13 cellular contexts compared by ENCODE assay signal in genomic region chr22:50277761-50278160, GRCh38. TPM values are rescaled to one million over a fixed set of nuclear protein-coding genes. Genes with fewer than 3 reads are reported as not detected.
A peak's percentile ranks its signal among the peaks of the same experiment; 100 is the strongest.
DNase-seq lines count a peak whose midpoint lies in the region; TF ChIP-seq lines count a peak whose summit lies in the region.
"Had no signal": no experiment of that assay in that cellular context is flagged by ENCODE, and none has a peak within 500 bp of the region (broad histone marks: within the 10 kb centered on the region; RNA-seq: fewer than 3 reads in every experiment).

No MANE protein-coding gene starts in this region.

- peaks cover 8% of the 10 kb centered on the region for H3K27me3 Mint-ChIP-seq in HFFc6 (ENCODE audit: insufficient read depth)
- H3K27me3 Mint-ChIP-seq: CD4-positive, alpha-beta T cell had no signal

- no peaks in the 10 kb centered on the region for H3K9me3 Mint-ChIP-seq in HFFc6
- H3K9me3 Mint-ChIP-seq: CD4-positive, alpha-beta T cell had no signal

- H3K9me2 ChIP-seq in Karpas-422 (replicated peaks; ENCODE audit: insufficient read depth, low read length) = no peaks in the 10 kb centered on the region

- no peak for TF ChIP-seq EP300 in stomach (IDR thresholded peaks at IDR 0.05)

- no peak overlapping the region for H3K4me2 ChIP-seq in Karpas-422 (ENCODE audit: low read depth, low read length, poor library complexity, severe bottlenecking)

- peaks cover 24 to 75% (median 49%) of the 10 kb centered on the region in 4 donors for H3K4me1 ChIP-seq in stomach
- H3K4me1 ChIP-seq in Karpas-422 (ENCODE audit: low read length) = no peaks in the 10 kb centered on the region

- H3K4me3 ChIP-seq in stomach (no peak overlapping the region), Karpas-422 (ENCODE audit: low read length) (no peak overlapping the region)

- no peaks in the 10 kb centered on the region for H3K9me3 ChIP-seq in stomach
- H3K9me3 ChIP-seq in Karpas-422 (ENCODE audit: low read length) = peaks cover 8% of the 10 kb centered on the region
- H3K9me3 ChIP-seq: BE2C had no signal

- H3K4me1 Mint-ChIP-seq in HFFc6 (ENCODE audit: low read depth) = peaks cover 12% of the 10 kb centered on the region; the same call in 1 of the 2 replicates

- peak; percentile 5 for DNase-seq in COLO668 (lab: John Stamatoyannopoulos, UW; ENCODE audit: unreplicated experiment)
- no peak for DNase-seq in HFFc6
- no peak for DNase-seq in RWPE1 (ENCODE audit: low spot score)
- DNase-seq in stomach = no peak
- no peak for DNase-seq in Karpas-422
- no peak for DNase-seq in RKO (ENCODE audit: low spot score)
- DNase-seq: BE2C; C1 segment of cervical spinal cord; CD4-positive, alpha-beta T cell; DMS153; H9; KBM-7 had no signal

- WGBS in stomach, 5 donors = 68 to 83% (median 74%) methylated on average over 20 to 25 of the region's 25 CpGs

- H3K27ac ChIP-seq in RWPE1 (peak overlapping the region; percentile 91), stomach (peak overlapping the region in 3 of 5 donors; percentile 18 to 92 (median 25)), Karpas-422 (ENCODE audit: low read length) (no peak overlapping the region)
- H3K27ac ChIP-seq: HL-60 had no signal

- no peaks in the 10 kb centered on the region for H3K79me2 ChIP-seq in Karpas-422 (ENCODE audit: low read length)

- intact Hi-C loops in stomach (cut with DNase I; ENCODE audit: low total_unique reads) = loop anchor here (5.0 kb wide), 1 partner anchor 60 kb away; no protein-coding TSS in a partner anchor

- peaks cover 78 to 86% (median 80%) of the 10 kb centered on the region in 4 donors for H3K36me3 ChIP-seq in stomach
- H3K36me3 ChIP-seq in Karpas-422 (ENCODE audit: insufficient read depth, low read length) = no peaks in the 10 kb centered on the region

- no peak overlapping the region for H2AFZ ChIP-seq in Karpas-422 (ENCODE audit: low read length)

- TF ChIP-seq POLR2A in stomach (IDR thresholded peaks at IDR 0.05) = no peak

- POLR2A ChIA-PET in RWPE1 (lab: Yijun Ruan, JAX; ENCODE audit: low non-redundant PET) = no interaction called here

- H3K27ac Mint-ChIP-seq in HFFc6 = peak overlapping the region; percentile 24; the same call in 1 of the 2 replicates
- H3K27ac Mint-ChIP-seq: CD4-positive, alpha-beta T cell; H9 had no signal

- peaks cover 18% of the 10 kb centered on the region for H3K36me3 Mint-ChIP-seq in HFFc6 (ENCODE audit: low read depth)

- H4K20me1 ChIP-seq in Karpas-422 (ENCODE audit: insufficient read depth, low read depth, low read length) = no peaks in the 10 kb centered on the region

- H3K9ac ChIP-seq in Karpas-422 (ENCODE audit: low read length) = no peak overlapping the region

- no peak overlapping the region for H3K4me3 Mint-ChIP-seq in HFFc6
- H3K4me3 Mint-ChIP-seq: CD4-positive, alpha-beta T cell; H9 had no signal

- CTCF ChIA-PET in RWPE1 (lab: Yijun Ruan, JAX) = no interaction called here

- TF ChIP-seq CTCF in HFFc6 (IDR thresholded peaks at IDR 0.05) (no peak), RWPE1 (conservative IDR thresholded peaks at IDR 0.05; ENCODE audit: low read depth) (no peak), stomach (IDR thresholded peaks at IDR 0.05) (no peak)

- peaks cover 0 to 2% (median 0%) of the 10 kb centered on the region in 3 donors for H3K27me3 ChIP-seq in stomach
- no peaks in the 10 kb centered on the region for H3K27me3 ChIP-seq in Karpas-422 (ENCODE audit: low read length)
- H3K27me3 ChIP-seq: BE2C had no signal

RNA-seq across cellular contexts. Expression of gene MAPK11, which starts 7.6 kb away (rescaled TPM):
- total RNA-seq in HFFc6 (2021; fragmentation: NEBNext Ultra II Directional; extraction: Animal tissue kit (Norgen Biotek cat#: 25700)) = 10 to 100 TPM in 1 of 6 experiments, 1 to 10 TPM in 5; 6.0 to 10.2 (median 7.8) TPM
- total RNA-seq in stomach = 10 to 100 TPM in 1 of 5 donors, 1 to 10 TPM in 2, under 1 TPM in 1, not detected in 1; 0.29 to 10.1 (median 5.7) TPM
- polyA plus RNA-seq in stomach = 10 to 100 TPM in 2 of 3 donors, 1 to 10 TPM in 1; 8.5 to 13.6 (median 12.3) TPM
- 6.4 and 15.8 TPM in 2 replicates for total RNA-seq in Karpas-422 (2014; rRNA removed; shearing (Covaris generic); ENCODE audit: low replicate concordance)

RNA-seq across cellular contexts. Expression of gene MAPK12, which starts 16.3 kb away (rescaled TPM):
- 10 to 100 TPM; 31.4 to 39.5 (median 34.1) TPM for total RNA-seq in HFFc6 (2021; fragmentation: NEBNext Ultra II Directional; extraction: Animal tissue kit (Norgen Biotek cat#: 25700))
- 10 to 100 TPM in 2 of 5 donors, 1 to 10 TPM in 3; 5.2 to 49.6 (median 9.3) TPM for total RNA-seq in stomach
- 1 to 10 TPM; 4.7 to 9.3 (median 7.1) TPM for polyA plus RNA-seq in stomach
- 45.4 and 110 TPM in 2 replicates for total RNA-seq in Karpas-422 (2014; rRNA removed; shearing (Covaris generic); ENCODE audit: low replicate concordance)

RNA-seq across cellular contexts. Expression of gene HDAC10, which starts 26.7 kb away (rescaled TPM):
- total RNA-seq in HFFc6 (2021; fragmentation: NEBNext Ultra II Directional; extraction: Animal tissue kit (Norgen Biotek cat#: 25700)) = 10 to 100 TPM; 24.2 to 30.9 (median 28.9) TPM
- total RNA-seq in stomach = 100 to 1,000 TPM in 2 of 5 donors, 10 to 100 TPM in 3; 15.4 to 156 (median 74.1) TPM
- polyA plus RNA-seq in stomach = 10 to 100 TPM; 24.7 to 41.4 (median 36.2) TPM
- total RNA-seq in Karpas-422 (2014; rRNA removed; shearing (Covaris generic); ENCODE audit: low replicate concordance) = 42.3 and 89.8 TPM in 2 replicates

RNA-seq across cellular contexts. Expression of gene PLXNB2, which starts 29.7 kb away (rescaled TPM):
- total RNA-seq in HFFc6 (2021; fragmentation: NEBNext Ultra II Directional; extraction: Animal tissue kit (Norgen Biotek cat#: 25700)) = 100 to 1,000 TPM; 280 to 370 (median 291) TPM
- 100 to 1,000 TPM; 105 to 648 (median 400) TPM for total RNA-seq in stomach
- polyA plus RNA-seq in stomach = 100 to 1,000 TPM in 2 of 3 donors, 10 to 100 TPM in 1; 50.3 to 197 (median 147) TPM
- total RNA-seq in Karpas-422 (2014; rRNA removed; shearing (Covaris generic); ENCODE audit: low replicate concordance) = 2.6 and 7.8 TPM in 2 replicates

RNA-seq across cellular contexts. Expression of gene TUBGCP6, which starts 32.9 kb away (rescaled TPM):
- 10 to 100 TPM; 20.1 to 26.8 (median 21.7) TPM for total RNA-seq in HFFc6 (2021; fragmentation: NEBNext Ultra II Directional; extraction: Animal tissue kit (Norgen Biotek cat#: 25700))
- total RNA-seq in stomach = 100 to 1,000 TPM in 1 of 5 donors, 10 to 100 TPM in 4; 40.4 to 112 (median 91.5) TPM
- 10 to 100 TPM; 37.8 to 59.0 (median 38.8) TPM for polyA plus RNA-seq in stomach
- total RNA-seq in Karpas-422 (2014; rRNA removed; shearing (Covaris generic); ENCODE audit: low replicate concordance) = 16.9 and 32.5 TPM in 2 replicates
